31 cellular contexts compared by ENCODE assay signal in the genomic region with DNA sequence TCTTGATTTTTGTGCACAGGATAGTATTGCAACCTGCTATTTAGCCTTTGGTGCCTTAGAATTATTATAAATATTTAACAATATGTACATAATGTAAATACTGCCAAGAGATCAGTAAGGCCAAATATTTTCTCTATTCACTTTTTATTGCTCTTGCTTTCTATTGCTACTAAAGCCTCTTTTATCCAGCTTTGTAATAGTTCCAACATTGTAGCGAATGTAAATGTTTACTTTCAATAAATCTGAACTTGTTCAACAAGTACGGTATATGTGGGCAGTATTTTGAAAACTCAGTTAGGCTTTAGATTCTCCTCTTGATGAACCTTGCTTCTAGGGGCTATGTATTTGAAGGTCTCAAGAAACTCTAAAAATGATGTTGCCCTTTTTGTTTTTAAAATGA.
"Had no signal": no experiment of that assay in that cellular context is flagged by ENCODE, and none has a peak within 500 bp of the region (broad histone marks: within the 10 kb centered on the region; RNA-seq: fewer than 3 reads in every experiment).

No MANE protein-coding gene starts in this region.

- H3K9me3 ChIP-seq: ovary, psoas muscle, spleen, suprapubic skin, testis, tibial artery, transverse colon, upper lobe of right lung, uterus had no signal

- H3K4me1 ChIP-seq: neural progenitor cell, parathyroid adenoma, psoas muscle, spleen, suprapubic skin, testis, tibial artery, transverse colon, upper lobe of right lung, uterus had no signal

- DNase-seq: natural killer cell; occipital lobe; ovary; posterior cingulate gyrus; psoas muscle; right cardiac atrium; spleen; stimulated activated CD4-positive, alpha-beta T cell treated with anti-CD3 and anti-CD28 coated beads, Interleukin-12 subunit alpha, Interleukin-12 subunit beta, amount 100 ng/mL, for 4 hours; stimulated activated CD4-positive, alpha-beta T cell treated with anti-CD3 and anti-CD28 coated beads, Interleukin-1b, Interleukin-23, amount 100 ng/mL, for 48 hours; stimulated activated CD4-positive, alpha-beta T cell treated with anti-CD3 and anti-CD28 coated beads, Interleukin-4, amount 100 ng/mL, for 1 hour; stimulated activated CD4-positive, alpha-beta T cell treated with anti-CD3 and anti-CD28 coated beads, Interleukin-4, amount 100 ng/mL, for 4 hours; stimulated activated CD8-positive, alpha-beta memory T cell treated with anti-CD3 and anti-CD28 coated beads, Interleukin-4, amount 100 ng/mL, for 48 hours; stimulated activated naive CD4-positive, alpha-beta T cell; stimulated activated naive CD8-positive, alpha-beta T cell treated with anti-CD3 and anti-CD28 coated beads, Interleukin-15, amount 100 ng/mL, for 72 hours; stimulated activated naive CD8-positive, alpha-beta T cell treated with anti-CD3 and anti-CD28 coated beads, Interleukin-15, Interleukin-2, amounts not matched to agents 100 U/mL and 50 U/mL, for 24 hours; substantia nigra; testis; tibial artery; transverse colon; upper lobe of right lung; uterus had no signal

- H3K27ac ChIP-seq: neural progenitor cell, ovary, parathyroid adenoma, psoas muscle, skin epidermis, spleen, suprapubic skin, testis, tibial artery, transverse colon, upper lobe of right lung, uterus had no signal

- H3K27me3 ChIP-seq: neural progenitor cell, ovary, spleen, suprapubic skin, testis, tibial artery, transverse colon, upper lobe of right lung, uterus had no signal

- H3K4me3 Mint-ChIP-seq: natural killer cell; nephron; neural progenitor cell; stimulated activated memory B cell treated with anti-CD40 and anti-IgM and Interleukin-4, amounts not matched to agents 10 μg/mL and 1 μg/mL and 100 μg/mL, for 72 hours; stimulated activated naive CD8-positive, alpha-beta T cell treated with anti-CD3 and anti-CD28 coated beads, Interleukin-15, amount 100 ng/mL, for 72 hours; type B pancreatic cell had no signal

- ATAC-seq: natural killer cell; psoas muscle; right cardiac atrium; sciatic nerve; stimulated activated memory B cell treated with anti-CD40 and anti-IgM and Interleukin-4, amounts not matched to agents 10 μg/mL and 1 μg/mL and 100 μg/mL, for 72 hours; stimulated activated naive CD8-positive, alpha-beta T cell treated with anti-CD3 and anti-CD28 coated beads, Interleukin-15, amount 100 ng/mL, for 72 hours; stimulated activated naive CD8-positive, alpha-beta T cell treated with anti-CD3 and anti-CD28 coated beads, Interleukin-15, Interleukin-2, amounts not matched to agents 100 U/mL and 50 U/mL, for 24 hours; upper lobe of right lung had no signal

- H3K4me3 ChIP-seq: neural progenitor cell, ovary, psoas muscle, skin epidermis, smooth muscle cell, spleen, suprapubic skin, testis, tibial artery, transverse colon, upper lobe of right lung, uterus had no signal

- H3K4me1 Mint-ChIP-seq: neural progenitor cell; stimulated activated memory B cell treated with anti-CD40 and anti-IgM and Interleukin-4, amounts not matched to agents 10 μg/mL and 1 μg/mL and 100 μg/mL, for 72 hours; stimulated activated naive CD8-positive, alpha-beta T cell treated with anti-CD3 and anti-CD28 coated beads, Interleukin-15, amount 100 ng/mL, for 72 hours had no signal

- H3K36me3 Mint-ChIP-seq: neural progenitor cell, type B pancreatic cell had no signal

- H3K36me3 ChIP-seq: neural progenitor cell, ovary, transverse colon, uterus had no signal

- H3K27ac Mint-ChIP-seq: natural killer cell; nephron; neural progenitor cell; progenitor cell of endocrine pancreas; stimulated activated memory B cell treated with anti-CD40 and anti-IgM and Interleukin-4, amounts not matched to agents 10 μg/mL and 1 μg/mL and 100 μg/mL, for 72 hours; stimulated activated naive CD8-positive, alpha-beta T cell treated with anti-CD3 and anti-CD28 coated beads, Interleukin-15, amount 100 ng/mL, for 72 hours; type B pancreatic cell had no signal

- H3K27me3 Mint-ChIP-seq: progenitor cell of endocrine pancreas; stimulated activated memory B cell treated with anti-CD40 and anti-IgM and Interleukin-4, amounts not matched to agents 10 μg/mL and 1 μg/mL and 100 μg/mL, for 72 hours; stimulated activated naive CD8-positive, alpha-beta T cell treated with anti-CD3 and anti-CD28 coated beads, Interleukin-15, amount 100 ng/mL, for 72 hours; type B pancreatic cell had no signal

- H3K9me3 Mint-ChIP-seq: natural killer cell; nephron; neural progenitor cell; stimulated activated memory B cell treated with anti-CD40 and anti-IgM and Interleukin-4, amounts not matched to agents 10 μg/mL and 1 μg/mL and 100 μg/mL, for 72 hours; stimulated activated naive CD8-positive, alpha-beta T cell treated with anti-CD3 and anti-CD28 coated beads, Interleukin-15, amount 100 ng/mL, for 72 hours; type B pancreatic cell had no signal
